Comparison of ENCODE assay signal across 1 cellular context in genomic region chr2:206765242-206766056, GRCh38.
TF ChIP-seq lines count a peak whose summit lies in the region.

Gene FASTKD2 (plus strand): TSS chr2:206765606. CDS start chr2:206766694, 1,088 bp downstream.
Gene MDH1B (minus strand): TSS chr2:206765328. CDS start chr2:206765271, 57 bp downstream.

TF ChIP-seq in HepG2, 621 proteins besides CTCF, POLR2A, EP300 and RAD21 (continued from another document and continues in another):
- TF ChIP-seq, protein P1, sequence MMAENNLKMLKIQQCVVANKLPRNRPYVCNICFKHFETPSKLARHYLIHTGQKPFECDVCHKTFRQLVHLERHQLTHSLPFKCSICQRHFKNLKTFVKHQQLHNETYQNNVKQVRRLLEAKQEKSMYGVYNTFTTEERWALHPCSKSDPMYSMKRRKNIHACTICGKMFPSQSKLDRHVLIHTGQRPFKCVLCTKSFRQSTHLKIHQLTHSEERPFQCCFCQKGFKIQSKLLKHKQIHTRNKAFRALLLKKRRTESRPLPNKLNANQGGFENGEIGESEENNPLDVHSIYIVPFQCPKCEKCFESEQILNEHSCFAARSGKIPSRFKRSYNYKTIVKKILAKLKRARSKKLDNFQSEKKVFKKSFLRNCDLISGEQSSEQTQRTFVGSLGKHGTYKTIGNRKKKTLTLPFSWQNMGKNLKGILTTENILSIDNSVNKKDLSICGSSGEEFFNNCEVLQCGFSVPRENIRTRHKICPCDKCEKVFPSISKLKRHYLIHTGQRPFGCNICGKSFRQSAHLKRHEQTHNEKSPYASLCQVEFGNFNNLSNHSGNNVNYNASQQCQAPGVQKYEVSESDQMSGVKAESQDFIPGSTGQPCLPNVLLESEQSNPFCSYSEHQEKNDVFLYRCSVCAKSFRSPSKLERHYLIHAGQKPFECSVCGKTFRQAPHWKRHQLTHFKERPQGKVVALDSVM (CRISPR knock-in tag; IDR thresholded peaks at IDR 0.05): peak; percentile 43; the same call in 1 of the 2 replicates
- TF ChIP-seq ZNF354B (CRISPR knock-in tag; IDR thresholded peaks at IDR 0.05) (no peak), NR1H2 (CRISPR knock-in tag; IDR thresholded peaks at IDR 0.05; ENCODE audit: borderline replicate concordance, low read depth) (no peak), SUZ12 (IDR thresholded peaks at IDR 0.05; ENCODE audit: low read depth, low read length) (no peak), HNRNPH1 (optimal IDR thresholded peaks at IDR 0.05; ENCODE audit: low read depth, low read length) (no peak), ZNF83 (CRISPR knock-in tag; IDR thresholded peaks at IDR 0.05; ENCODE audit: borderline replicate concordance) (no peak), ZNF557 (CRISPR knock-in tag; IDR thresholded peaks at IDR 0.05) (no peak), RORA (CRISPR knock-in tag; IDR thresholded peaks at IDR 0.05) (no peak), ZSCAN12 (CRISPR knock-in tag; IDR thresholded peaks at IDR 0.05) (0 out of 2 replicates have a peak, but pooled peaks have one; percentile 55), ZSCAN20 (CRISPR knock-in tag; IDR thresholded peaks at IDR 0.05; ENCODE audit: borderline replicate concordance) (0 out of 2 replicates have a peak, but pooled peaks have one; percentile 86), ZNF782 (CRISPR knock-in tag; IDR thresholded peaks at IDR 0.05; ENCODE audit: borderline replicate concordance) (peak; percentile 39), ZNF720 (CRISPR knock-in tag; IDR thresholded peaks at IDR 0.05) (no peak), HOXD1 (CRISPR knock-in tag; IDR thresholded peaks at IDR 0.05) (peak; percentile 66; the same call in 1 of the 2 replicates), HCFC1 (IDR thresholded peaks at IDR 0.05; ENCODE audit: low read depth, low read length) (peak; percentile 59), TFDP1 (CRISPR knock-in tag; IDR thresholded peaks at IDR 0.05; ENCODE audit: borderline replicate concordance) (no peak), AHR (CRISPR knock-in tag; IDR thresholded peaks at IDR 0.05) (no peak; the same call in 1 of the 2 replicates), MYPOP (CRISPR knock-in tag; IDR thresholded peaks at IDR 0.05) (peak; percentile 96), ZNF17 (CRISPR knock-in tag; IDR thresholded peaks at IDR 0.05) (no peak; the same call in 1 of the 2 replicates), PRMT3 (CRISPR knock-in tag; IDR thresholded peaks at IDR 0.05; ENCODE audit: borderline replicate concordance, low read depth) (no peak), CBX5 (CRISPR knock-in tag; IDR thresholded peaks at IDR 0.05; ENCODE audit: borderline replicate concordance) (peak; percentile 88; the same call in 1 of the 2 replicates), ZNF607 (CRISPR knock-in tag; IDR thresholded peaks at IDR 0.05; ENCODE audit: borderline replicate concordance) (peak; percentile 71; the same call in 1 of the 2 replicates), HMG20A (CRISPR knock-in tag; IDR thresholded peaks at IDR 0.05; ENCODE audit: borderline replicate concordance) (no peak), GABPA (IDR thresholded peaks at IDR 0.05; ENCODE audit: low read depth, low read length) (no peak), GABPA (CRISPR knock-in tag; IDR thresholded peaks at IDR 0.05; ENCODE audit: low read depth) (peak; percentile 76), SIX1 (CRISPR knock-in tag; IDR thresholded peaks at IDR 0.05; ENCODE audit: borderline replicate concordance) (0 out of 2 replicates have a peak, but pooled peaks have one; percentile 31), MXD4 (CRISPR knock-in tag; IDR thresholded peaks at IDR 0.05) (peak; percentile 88), MXI1 (IDR thresholded peaks at IDR 0.05; ENCODE audit: borderline replicate concordance, low read depth, low read length) (peak; percentile 88; the same call in 2 of the 3 replicates)
- TF ChIP-seq, protein P2, sequence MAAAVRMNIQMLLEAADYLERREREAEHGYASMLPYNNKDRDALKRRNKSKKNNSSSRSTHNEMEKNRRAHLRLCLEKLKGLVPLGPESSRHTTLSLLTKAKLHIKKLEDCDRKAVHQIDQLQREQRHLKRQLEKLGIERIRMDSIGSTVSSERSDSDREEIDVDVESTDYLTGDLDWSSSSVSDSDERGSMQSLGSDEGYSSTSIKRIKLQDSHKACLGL (CRISPR knock-in tag; IDR thresholded peaks at IDR 0.05): peak; percentile 80
- TF ChIP-seq, protein P3, sequence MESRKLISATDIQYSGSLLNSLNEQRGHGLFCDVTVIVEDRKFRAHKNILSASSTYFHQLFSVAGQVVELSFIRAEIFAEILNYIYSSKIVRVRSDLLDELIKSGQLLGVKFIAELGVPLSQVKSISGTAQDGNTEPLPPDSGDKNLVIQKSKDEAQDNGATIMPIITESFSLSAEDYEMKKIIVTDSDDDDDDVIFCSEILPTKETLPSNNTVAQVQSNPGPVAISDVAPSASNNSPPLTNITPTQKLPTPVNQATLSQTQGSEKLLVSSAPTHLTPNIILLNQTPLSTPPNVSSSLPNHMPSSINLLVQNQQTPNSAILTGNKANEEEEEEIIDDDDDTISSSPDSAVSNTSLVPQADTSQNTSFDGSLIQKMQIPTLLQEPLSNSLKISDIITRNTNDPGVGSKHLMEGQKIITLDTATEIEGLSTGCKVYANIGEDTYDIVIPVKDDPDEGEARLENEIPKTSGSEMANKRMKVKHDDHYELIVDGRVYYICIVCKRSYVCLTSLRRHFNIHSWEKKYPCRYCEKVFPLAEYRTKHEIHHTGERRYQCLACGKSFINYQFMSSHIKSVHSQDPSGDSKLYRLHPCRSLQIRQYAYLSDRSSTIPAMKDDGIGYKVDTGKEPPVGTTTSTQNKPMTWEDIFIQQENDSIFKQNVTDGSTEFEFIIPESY (CRISPR knock-in tag; IDR thresholded peaks at IDR 0.05): peak; percentile 39; the same call in 1 of the 2 replicates
- TF ChIP-seq, protein P4, sequence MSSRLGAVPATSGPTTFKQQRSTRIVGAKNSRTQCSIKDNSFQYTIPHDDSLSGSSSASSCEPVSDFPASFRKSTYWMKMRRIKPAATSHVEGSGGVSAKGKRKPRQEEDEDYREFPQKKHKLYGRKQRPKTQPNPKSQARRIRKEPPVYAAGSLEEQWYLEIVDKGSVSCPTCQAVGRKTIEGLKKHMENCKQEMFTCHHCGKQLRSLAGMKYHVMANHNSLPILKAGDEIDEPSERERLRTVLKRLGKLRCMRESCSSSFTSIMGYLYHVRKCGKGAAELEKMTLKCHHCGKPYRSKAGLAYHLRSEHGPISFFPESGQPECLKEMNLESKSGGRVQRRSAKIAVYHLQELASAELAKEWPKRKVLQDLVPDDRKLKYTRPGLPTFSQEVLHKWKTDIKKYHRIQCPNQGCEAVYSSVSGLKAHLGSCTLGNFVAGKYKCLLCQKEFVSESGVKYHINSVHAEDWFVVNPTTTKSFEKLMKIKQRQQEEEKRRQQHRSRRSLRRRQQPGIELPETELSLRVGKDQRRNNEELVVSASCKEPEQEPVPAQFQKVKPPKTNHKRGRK (CRISPR knock-in tag; IDR thresholded peaks at IDR 0.05): no peak; the same call in 1 of the 2 replicates
- TF ChIP-seq, protein P5, sequence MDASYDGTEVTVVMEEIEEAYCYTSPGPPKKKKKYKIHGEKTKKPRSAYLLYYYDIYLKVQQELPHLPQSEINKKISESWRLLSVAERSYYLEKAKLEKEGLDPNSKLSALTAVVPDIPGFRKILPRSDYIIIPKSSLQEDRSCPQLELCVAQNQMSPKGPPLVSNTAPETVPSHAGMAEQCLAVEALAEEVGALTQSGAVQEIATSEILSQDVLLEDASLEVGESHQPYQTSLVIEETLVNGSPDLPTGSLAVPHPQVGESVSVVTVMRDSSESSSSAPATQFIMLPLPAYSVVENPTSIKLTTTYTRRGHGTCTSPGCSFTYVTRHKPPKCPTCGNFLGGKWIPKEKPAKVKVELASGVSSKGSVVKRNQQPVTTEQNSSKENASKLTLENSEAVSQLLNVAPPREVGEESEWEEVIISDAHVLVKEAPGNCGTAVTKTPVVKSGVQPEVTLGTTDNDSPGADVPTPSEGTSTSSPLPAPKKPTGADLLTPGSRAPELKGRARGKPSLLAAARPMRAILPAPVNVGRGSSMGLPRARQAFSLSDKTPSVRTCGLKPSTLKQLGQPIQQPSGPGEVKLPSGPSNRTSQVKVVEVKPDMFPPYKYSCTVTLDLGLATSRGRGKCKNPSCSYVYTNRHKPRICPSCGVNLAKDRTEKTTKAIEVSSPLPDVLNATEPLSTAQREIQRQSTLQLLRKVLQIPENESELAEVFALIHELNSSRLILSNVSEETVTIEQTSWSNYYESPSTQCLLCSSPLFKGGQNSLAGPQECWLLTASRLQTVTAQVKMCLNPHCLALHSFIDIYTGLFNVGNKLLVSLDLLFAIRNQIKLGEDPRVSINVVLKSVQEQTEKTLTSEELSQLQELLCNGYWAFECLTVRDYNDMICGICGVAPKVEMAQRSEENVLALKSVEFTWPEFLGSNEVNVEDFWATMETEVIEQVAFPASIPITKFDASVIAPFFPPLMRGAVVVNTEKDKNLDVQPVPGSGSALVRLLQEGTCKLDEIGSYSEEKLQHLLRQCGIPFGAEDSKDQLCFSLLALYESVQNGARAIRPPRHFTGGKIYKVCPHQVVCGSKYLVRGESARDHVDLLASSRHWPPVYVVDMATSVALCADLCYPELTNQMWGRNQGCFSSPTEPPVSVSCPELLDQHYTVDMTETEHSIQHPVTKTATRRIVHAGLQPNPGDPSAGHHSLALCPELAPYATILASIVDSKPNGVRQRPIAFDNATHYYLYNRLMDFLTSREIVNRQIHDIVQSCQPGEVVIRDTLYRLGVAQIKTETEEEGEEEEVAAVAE (CRISPR knock-in tag; IDR thresholded peaks at IDR 0.05; ENCODE audit: borderline replicate concordance): peak; percentile 64
- TF ChIP-seq, protein P6, sequence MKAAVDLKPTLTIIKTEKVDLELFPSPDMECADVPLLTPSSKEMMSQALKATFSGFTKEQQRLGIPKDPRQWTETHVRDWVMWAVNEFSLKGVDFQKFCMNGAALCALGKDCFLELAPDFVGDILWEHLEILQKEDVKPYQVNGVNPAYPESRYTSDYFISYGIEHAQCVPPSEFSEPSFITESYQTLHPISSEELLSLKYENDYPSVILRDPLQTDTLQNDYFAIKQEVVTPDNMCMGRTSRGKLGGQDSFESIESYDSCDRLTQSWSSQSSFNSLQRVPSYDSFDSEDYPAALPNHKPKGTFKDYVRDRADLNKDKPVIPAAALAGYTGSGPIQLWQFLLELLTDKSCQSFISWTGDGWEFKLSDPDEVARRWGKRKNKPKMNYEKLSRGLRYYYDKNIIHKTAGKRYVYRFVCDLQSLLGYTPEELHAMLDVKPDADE (CRISPR knock-in tag; IDR thresholded peaks at IDR 0.05): no peak
- TF ChIP-seq, protein P7, sequence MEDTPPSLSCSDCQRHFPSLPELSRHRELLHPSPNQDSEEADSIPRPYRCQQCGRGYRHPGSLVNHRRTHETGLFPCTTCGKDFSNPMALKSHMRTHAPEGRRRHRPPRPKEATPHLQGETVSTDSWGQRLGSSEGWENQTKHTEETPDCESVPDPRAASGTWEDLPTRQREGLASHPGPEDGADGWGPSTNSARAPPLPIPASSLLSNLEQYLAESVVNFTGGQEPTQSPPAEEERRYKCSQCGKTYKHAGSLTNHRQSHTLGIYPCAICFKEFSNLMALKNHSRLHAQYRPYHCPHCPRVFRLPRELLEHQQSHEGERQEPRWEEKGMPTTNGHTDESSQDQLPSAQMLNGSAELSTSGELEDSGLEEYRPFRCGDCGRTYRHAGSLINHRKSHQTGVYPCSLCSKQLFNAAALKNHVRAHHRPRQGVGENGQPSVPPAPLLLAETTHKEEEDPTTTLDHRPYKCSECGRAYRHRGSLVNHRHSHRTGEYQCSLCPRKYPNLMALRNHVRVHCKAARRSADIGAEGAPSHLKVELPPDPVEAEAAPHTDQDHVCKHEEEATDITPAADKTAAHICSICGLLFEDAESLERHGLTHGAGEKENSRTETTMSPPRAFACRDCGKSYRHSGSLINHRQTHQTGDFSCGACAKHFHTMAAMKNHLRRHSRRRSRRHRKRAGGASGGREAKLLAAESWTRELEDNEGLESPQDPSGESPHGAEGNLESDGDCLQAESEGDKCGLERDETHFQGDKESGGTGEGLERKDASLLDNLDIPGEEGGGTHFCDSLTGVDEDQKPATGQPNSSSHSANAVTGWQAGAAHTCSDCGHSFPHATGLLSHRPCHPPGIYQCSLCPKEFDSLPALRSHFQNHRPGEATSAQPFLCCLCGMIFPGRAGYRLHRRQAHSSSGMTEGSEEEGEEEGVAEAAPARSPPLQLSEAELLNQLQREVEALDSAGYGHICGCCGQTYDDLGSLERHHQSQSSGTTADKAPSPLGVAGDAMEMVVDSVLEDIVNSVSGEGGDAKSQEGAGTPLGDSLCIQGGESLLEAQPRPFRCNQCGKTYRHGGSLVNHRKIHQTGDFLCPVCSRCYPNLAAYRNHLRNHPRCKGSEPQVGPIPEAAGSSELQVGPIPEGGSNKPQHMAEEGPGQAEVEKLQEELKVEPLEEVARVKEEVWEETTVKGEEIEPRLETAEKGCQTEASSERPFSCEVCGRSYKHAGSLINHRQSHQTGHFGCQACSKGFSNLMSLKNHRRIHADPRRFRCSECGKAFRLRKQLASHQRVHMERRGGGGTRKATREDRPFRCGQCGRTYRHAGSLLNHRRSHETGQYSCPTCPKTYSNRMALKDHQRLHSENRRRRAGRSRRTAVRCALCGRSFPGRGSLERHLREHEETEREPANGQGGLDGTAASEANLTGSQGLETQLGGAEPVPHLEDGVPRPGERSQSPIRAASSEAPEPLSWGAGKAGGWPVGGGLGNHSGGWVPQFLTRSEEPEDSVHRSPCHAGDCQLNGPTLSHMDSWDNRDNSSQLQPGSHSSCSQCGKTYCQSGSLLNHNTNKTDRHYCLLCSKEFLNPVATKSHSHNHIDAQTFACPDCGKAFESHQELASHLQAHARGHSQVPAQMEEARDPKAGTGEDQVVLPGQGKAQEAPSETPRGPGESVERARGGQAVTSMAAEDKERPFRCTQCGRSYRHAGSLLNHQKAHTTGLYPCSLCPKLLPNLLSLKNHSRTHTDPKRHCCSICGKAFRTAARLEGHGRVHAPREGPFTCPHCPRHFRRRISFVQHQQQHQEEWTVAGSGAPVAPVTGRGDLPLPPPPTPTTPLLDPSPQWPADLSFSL (CRISPR knock-in tag; IDR thresholded peaks at IDR 0.05): no peak
